26 cellular contexts compared by ENCODE assay signal in genomic region chr5:1549631-1550030, GRCh38.
"Had no signal": no experiment of that assay in that cellular context is flagged by ENCODE, and none has a peak within 500 bp of the region (broad histone marks: within the 10 kb centered on the region; RNA-seq: fewer than 3 reads in every experiment).

No MANE protein-coding gene starts in this region.

- H3K36me3 Mint-ChIP-seq: activated naive CD4-positive, alpha-beta T cell treated with anti-CD3 and anti-CD28 coated beads, Interleukin-2, amount 50 U/mL, for 72 hours; natural killer cell treated with Interleukin-12 subunit alpha and Interleukin-12 subunit beta and Interleukin-15 and Interleukin-18, amount 100 ng/mL, for 72 hours had no signal

- H3K4me3 Mint-ChIP-seq: activated B cell treated with CpG ODN at 0.5 μM for 24 hours; activated CD4-positive, alpha-beta T cell treated with anti-CD3 and anti-CD28 coated beads for 36 hours; activated T-helper 1 cell treated with anti-CD3 and anti-CD28 coated beads, Interleukin-12 subunit alpha, Interleukin-12 subunit beta, Interleukin-2, Interleukin-4 antibody, amounts not matched to agents 30 ng/mL and 10 ng/mL and 1 ng/mL, durations not matched to agents 14 hours and 24 hours and 36 hours; central memory CD8-positive, alpha-beta T cell; natural killer cell treated with Interleukin-12 subunit alpha and Interleukin-12 subunit beta and Interleukin-15 and Interleukin-18, amount 100 ng/mL, for 72 hours; stimulated activated naive CD8-positive, alpha-beta T cell treated with anti-CD3 and anti-CD28 coated beads, Interleukin-15, Interleukin-2, amounts not matched to agents 100 ng/mL and 50 ng/mL, for 24 hours; T-helper 1 cell treated with Interleukin-12 subunit alpha and Interleukin-12 subunit beta and Interleukin-4 antibody, amounts not matched to agents 30 μg/mL and 1 μg/mL, for 36 hours had no signal

- DNase-seq: activated B cell treated with CpG ODN at 0.5 μM for 24 hours; activated CD4-positive, alpha-beta T cell treated with anti-CD3 and anti-CD28 coated beads for 36 hours; activated CD4-positive, alpha-beta T cell treated with anti-CD3 and anti-CD28 coated beads, Interleukin-2, amount 50 U/mL, for 4 hours; activated gamma-delta T cell; activated T-cell treated with anti-CD3 and anti-CD28 coated beads for 4 hours; effector CD4-positive, alpha-beta T cell; left cardiac atrium; lower lobe of right lung; stimulated activated CD4-positive, alpha-beta T cell treated with anti-CD3 and anti-CD28 coated beads, Interleukin-1b, Interleukin-23, amount 100 ng/mL, for 48 hours; substantia nigra; T1000 had no signal

- FAIRE-seq: astrocyte, endometrium, islet of Langerhans, pancreas had no signal

- H3K27me3 ChIP-seq: adrenal gland, breast epithelium, heart left ventricle, pancreas, tibial artery had no signal

- H3K27me3 Mint-ChIP-seq: activated CD4-positive, alpha-beta T cell treated with anti-CD3 and anti-CD28 coated beads for 36 hours had no signal

- H3K4me3 ChIP-seq: adrenal gland, breast epithelium, heart left ventricle, lower lobe of right lung, pancreas, tibial artery had no signal

- H3K9me3 Mint-ChIP-seq: activated B cell treated with CpG ODN at 0.5 μM for 24 hours; activated naive CD4-positive, alpha-beta T cell treated with anti-CD3 and anti-CD28 coated beads, Interleukin-2, amount 50 U/mL, for 72 hours; activated T-helper 1 cell treated with anti-CD3 and anti-CD28 coated beads, Interleukin-12 subunit alpha, Interleukin-12 subunit beta, Interleukin-2, Interleukin-4 antibody, amounts not matched to agents 30 ng/mL and 10 ng/mL and 1 ng/mL, durations not matched to agents 14 hours and 24 hours and 36 hours; central memory CD8-positive, alpha-beta T cell; natural killer cell treated with Interleukin-12 subunit alpha and Interleukin-12 subunit beta and Interleukin-15 and Interleukin-18, amount 100 ng/mL, for 72 hours; stimulated activated naive CD8-positive, alpha-beta T cell treated with anti-CD3 and anti-CD28 coated beads, Interleukin-15, Interleukin-2, amounts not matched to agents 100 ng/mL and 50 ng/mL, for 24 hours; T-helper 1 cell treated with Interleukin-12 subunit alpha and Interleukin-12 subunit beta and Interleukin-4 antibody, amounts not matched to agents 30 μg/mL and 1 μg/mL, for 36 hours had no signal

- H3K27ac Mint-ChIP-seq: activated B cell treated with CpG ODN at 0.5 μM for 24 hours; activated CD4-positive, alpha-beta T cell treated with anti-CD3 and anti-CD28 coated beads for 36 hours; activated naive CD4-positive, alpha-beta T cell treated with anti-CD3 and anti-CD28 coated beads, Interleukin-2, amount 50 U/mL, for 72 hours; activated T-helper 1 cell treated with anti-CD3 and anti-CD28 coated beads, Interleukin-12 subunit alpha, Interleukin-12 subunit beta, Interleukin-2, Interleukin-4 antibody, amounts not matched to agents 30 ng/mL and 10 ng/mL and 1 ng/mL, durations not matched to agents 14 hours and 24 hours and 36 hours; natural killer cell treated with Interleukin-12 subunit alpha and Interleukin-12 subunit beta and Interleukin-15 and Interleukin-18, amount 100 ng/mL, for 72 hours; stimulated activated naive CD8-positive, alpha-beta T cell treated with anti-CD3 and anti-CD28 coated beads, Interleukin-15, Interleukin-2, amounts not matched to agents 100 ng/mL and 50 ng/mL, for 24 hours; T-helper 1 cell treated with Interleukin-12 subunit alpha and Interleukin-12 subunit beta and Interleukin-4 antibody, amounts not matched to agents 30 μg/mL and 1 μg/mL, for 36 hours had no signal

- H3K4me1 ChIP-seq: adrenal gland, breast epithelium, pancreas had no signal

- H3K36me3 ChIP-seq: adrenal gland, breast epithelium, heart left ventricle, lower lobe of right lung, pancreas, tibial artery had no signal

- ATAC-seq: activated CD4-positive, alpha-beta T cell treated with anti-CD3 and anti-CD28 coated beads for 36 hours; activated naive CD4-positive, alpha-beta T cell treated with anti-CD3 and anti-CD28 coated beads, Interleukin-2, amount 50 U/mL, for 72 hours; heart left ventricle; left cardiac atrium; lower lobe of right lung; natural killer cell treated with Interleukin-12 subunit alpha and Interleukin-12 subunit beta and Interleukin-15 and Interleukin-18, amount 100 ng/mL, for 72 hours; pancreas; right cardiac atrium had no signal

- H3K27ac ChIP-seq: adrenal gland, breast epithelium, heart left ventricle, pancreas, tibial artery had no signal

- H3K9me3 ChIP-seq: adrenal gland, breast epithelium, heart left ventricle, lower lobe of right lung, pancreas, tibial artery had no signal
